2 cellular contexts compared by ENCODE assay signal in the genomic region with DNA sequence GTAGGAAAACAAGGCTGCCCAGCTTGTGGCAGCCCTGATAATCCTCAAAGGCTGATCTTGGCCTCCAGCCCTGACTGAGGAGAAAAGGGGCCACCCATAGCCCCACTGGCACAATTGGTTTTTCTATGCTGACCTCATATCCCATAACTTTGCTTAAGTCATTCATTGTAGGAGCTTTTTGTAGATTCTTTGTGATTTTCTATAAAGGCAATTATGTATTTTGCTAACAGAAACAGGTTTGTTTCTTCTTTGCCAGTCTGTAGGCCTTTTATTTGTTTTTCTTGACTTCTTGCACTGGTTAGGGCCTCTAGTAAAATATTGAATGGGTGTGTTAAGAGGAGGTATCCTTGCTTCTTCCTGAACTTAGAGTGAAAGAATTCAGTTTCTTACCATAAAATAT.
TF ChIP-seq lines count a peak whose summit lies in the region.

No MANE protein-coding gene starts in this region.

TF ChIP-seq in HepG2, 621 proteins besides CTCF, POLR2A, EP300 and RAD21:
- TF ChIP-seq FOXJ3 (CRISPR knock-in tag; IDR thresholded peaks at IDR 0.05; ENCODE audit: borderline replicate concordance), result no peak
- TF ChIP-seq ZNF124 (CRISPR knock-in tag; IDR thresholded peaks at IDR 0.05), result 0 out of 2 replicates have a peak, but pooled peaks have one; percentile 45

TF ChIP-seq in K562, 482 proteins besides CTCF, POLR2A, EP300 and RAD21:
- TF ChIP-seq FOSL1 (tag; conservative IDR thresholded peaks at IDR 0.05) (no peak), U2AF1 (optimal IDR thresholded peaks at IDR 0.05; ENCODE audit: low read depth, low read length) (no peak), ARNT (IDR thresholded peaks at IDR 0.05) (no peak), CREB1 (IDR thresholded peaks at IDR 0.05) (no peak), CREB1 (CRISPR knock-in tag; IDR thresholded peaks at IDR 0.05) (no peak), RBM22 (IDR thresholded peaks at IDR 0.05; ENCODE audit: low read depth, low read length, poor library complexity, severe bottlenecking) (no peak), PTRF (tag; IDR thresholded peaks at IDR 0.05) (no peak), ZFX (CRISPR knock-in tag; IDR thresholded peaks at IDR 0.05) (no peak), TGIF2 (CRISPR knock-in tag; IDR thresholded peaks at IDR 0.05) (no peak), TCF7 (IDR thresholded peaks at IDR 0.05; ENCODE audit: borderline replicate concordance) (no peak)
- TF ChIP-seq, protein P1, sequence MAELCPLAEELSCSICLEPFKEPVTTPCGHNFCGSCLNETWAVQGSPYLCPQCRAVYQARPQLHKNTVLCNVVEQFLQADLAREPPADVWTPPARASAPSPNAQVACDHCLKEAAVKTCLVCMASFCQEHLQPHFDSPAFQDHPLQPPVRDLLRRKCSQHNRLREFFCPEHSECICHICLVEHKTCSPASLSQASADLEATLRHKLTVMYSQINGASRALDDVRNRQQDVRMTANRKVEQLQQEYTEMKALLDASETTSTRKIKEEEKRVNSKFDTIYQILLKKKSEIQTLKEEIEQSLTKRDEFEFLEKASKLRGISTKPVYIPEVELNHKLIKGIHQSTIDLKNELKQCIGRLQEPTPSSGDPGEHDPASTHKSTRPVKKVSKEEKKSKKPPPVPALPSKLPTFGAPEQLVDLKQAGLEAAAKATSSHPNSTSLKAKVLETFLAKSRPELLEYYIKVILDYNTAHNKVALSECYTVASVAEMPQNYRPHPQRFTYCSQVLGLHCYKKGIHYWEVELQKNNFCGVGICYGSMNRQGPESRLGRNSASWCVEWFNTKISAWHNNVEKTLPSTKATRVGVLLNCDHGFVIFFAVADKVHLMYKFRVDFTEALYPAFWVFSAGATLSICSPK (IDR thresholded peaks at IDR 0.05; ENCODE audit: borderline replicate concordance), result no peak
- TF ChIP-seq, protein P2, sequence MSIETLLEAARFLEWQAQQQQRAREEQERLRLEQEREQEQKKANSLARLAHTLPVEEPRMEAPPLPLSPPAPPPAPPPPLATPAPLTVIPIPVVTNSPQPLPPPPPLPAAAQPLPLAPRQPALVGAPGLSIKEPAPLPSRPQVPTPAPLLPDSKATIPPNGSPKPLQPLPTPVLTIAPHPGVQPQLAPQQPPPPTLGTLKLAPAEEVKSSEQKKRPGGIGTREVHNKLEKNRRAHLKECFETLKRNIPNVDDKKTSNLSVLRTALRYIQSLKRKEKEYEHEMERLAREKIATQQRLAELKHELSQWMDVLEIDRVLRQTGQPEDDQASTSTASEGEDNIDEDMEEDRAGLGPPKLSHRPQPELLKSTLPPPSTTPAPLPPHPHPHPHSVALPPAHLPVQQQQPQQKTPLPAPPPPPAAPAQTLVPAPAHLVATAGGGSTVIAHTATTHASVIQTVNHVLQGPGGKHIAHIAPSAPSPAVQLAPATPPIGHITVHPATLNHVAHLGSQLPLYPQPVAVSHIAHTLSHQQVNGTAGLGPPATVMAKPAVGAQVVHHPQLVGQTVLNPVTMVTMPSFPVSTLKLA (conservative IDR thresholded peaks at IDR 0.05), result no peak
- TF ChIP-seq, protein P3, sequence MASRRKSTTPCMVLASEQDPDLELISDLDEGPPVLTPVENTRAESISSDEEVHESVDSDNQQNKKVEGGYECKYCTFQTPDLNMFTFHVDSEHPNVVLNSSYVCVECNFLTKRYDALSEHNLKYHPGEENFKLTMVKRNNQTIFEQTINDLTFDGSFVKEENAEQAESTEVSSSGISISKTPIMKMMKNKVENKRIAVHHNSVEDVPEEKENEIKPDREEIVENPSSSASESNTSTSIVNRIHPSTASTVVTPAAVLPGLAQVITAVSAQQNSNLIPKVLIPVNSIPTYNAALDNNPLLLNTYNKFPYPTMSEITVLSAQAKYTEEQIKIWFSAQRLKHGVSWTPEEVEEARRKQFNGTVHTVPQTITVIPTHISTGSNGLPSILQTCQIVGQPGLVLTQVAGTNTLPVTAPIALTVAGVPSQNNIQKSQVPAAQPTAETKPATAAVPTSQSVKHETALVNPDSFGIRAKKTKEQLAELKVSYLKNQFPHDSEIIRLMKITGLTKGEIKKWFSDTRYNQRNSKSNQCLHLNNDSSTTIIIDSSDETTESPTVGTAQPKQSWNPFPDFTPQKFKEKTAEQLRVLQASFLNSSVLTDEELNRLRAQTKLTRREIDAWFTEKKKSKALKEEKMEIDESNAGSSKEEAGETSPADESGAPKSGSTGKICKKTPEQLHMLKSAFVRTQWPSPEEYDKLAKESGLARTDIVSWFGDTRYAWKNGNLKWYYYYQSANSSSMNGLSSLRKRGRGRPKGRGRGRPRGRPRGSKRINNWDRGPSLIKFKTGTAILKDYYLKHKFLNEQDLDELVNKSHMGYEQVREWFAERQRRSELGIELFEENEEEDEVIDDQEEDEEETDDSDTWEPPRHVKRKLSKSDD (conservative IDR thresholded peaks at IDR 0.05; ENCODE audit: low read length), result no peak
